Comparison of ENCODE assay signal across 9 cellular contexts in the genomic region with DNA sequence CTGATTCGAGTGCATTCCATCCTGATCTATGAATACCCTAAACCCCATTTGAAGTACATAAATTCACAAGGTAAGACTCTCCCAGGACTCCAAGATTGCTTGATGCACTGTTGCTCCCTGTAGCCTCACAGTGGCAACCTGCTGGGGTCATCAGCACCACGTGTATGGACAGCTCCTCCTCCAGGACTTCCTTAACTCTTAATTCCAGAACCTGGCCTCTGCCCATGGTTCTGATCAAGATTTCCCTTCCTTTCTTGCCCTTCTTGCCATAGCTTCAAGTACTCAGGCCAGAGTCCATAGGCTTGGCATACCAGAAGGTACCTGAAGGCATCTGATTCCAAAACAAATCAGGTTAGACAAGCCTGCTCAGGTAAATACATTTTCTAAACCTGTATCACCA. TPM values are rescaled to one million over a fixed set of nuclear protein-coding genes. Genes with fewer than 3 reads are reported as not detected.
DNase-seq lines count a peak whose midpoint lies in the region; ATAC-seq, FAIRE-seq and TF ChIP-seq lines count a peak whose summit lies in the region.
"Had no signal": no experiment of that assay in that cellular context is flagged by ENCODE, and none has a peak within 500 bp of the region (broad histone marks: within the 10 kb centered on the region; RNA-seq: fewer than 3 reads in every experiment).

No MANE protein-coding gene starts in this region.

- peaks cover 41% of the 10 kb centered on the region for H3K27me3 ChIP-seq in NT2/D1 (ENCODE audit: insufficient read depth, insufficient read length)
- H3K27me3 ChIP-seq in pancreas: no peaks in the 10 kb centered on the region

- TF ChIP-seq CTCF in epithelial cell of esophagus (IDR thresholded peaks at IDR 0.05; ENCODE audit: insufficient read depth, low read depth, low read length, missing control alignments): peak; percentile 7
- TF ChIP-seq CTCF in pancreas (IDR thresholded peaks at IDR 0.05): no peak

- ATAC-seq in pancreas (peak; percentile 83 to 99 (median 90)), GM18907 (IDR thresholded peaks at IDR 0.05; ENCODE audit: unreplicated experiment) (no peak), HG02798 (IDR thresholded peaks at IDR 0.05; ENCODE audit: poor library complexity, unreplicated experiment) (no peak)

- no peak overlapping the region for H3K9ac ChIP-seq in NT2/D1 (ENCODE audit: insufficient read length, low read depth)

- H3K4me3 ChIP-seq in NT2/D1 (ENCODE audit: insufficient read length, low read depth): no peak overlapping the region
- no peak overlapping the region for H3K4me3 ChIP-seq in epithelial cell of esophagus (ENCODE audit: low read length)
- H3K4me3 ChIP-seq in pancreas: no peak overlapping the region

- FAIRE-seq in pancreas (lab: Jason Lieb, UNC): no peak

- no peaks in the 10 kb centered on the region for H3K4me1 ChIP-seq in NT2/D1 (ENCODE audit: insufficient read depth, insufficient read length)
- no peaks in the 10 kb centered on the region for H3K4me1 ChIP-seq in pancreas

- H3K27ac ChIP-seq in pancreas: no peak overlapping the region

- H3K36me3 ChIP-seq in NT2/D1 (ENCODE audit: insufficient read depth, insufficient read length, low read length): no peaks in the 10 kb centered on the region
- H3K36me3 ChIP-seq in pancreas: no peaks in the 10 kb centered on the region

- intact Hi-C loops in pancreas (cut with DNase I): no loop called here

- H3K9me3 ChIP-seq in NT2/D1 (ENCODE audit: insufficient read depth, low read length) (no peaks in the 10 kb centered on the region), pancreas (no peaks in the 10 kb centered on the region)

- DNase-seq in H4 (ENCODE audit: low spot score) (peak; percentile 37), NT2/D1 (ENCODE audit: low read depth, low spot score) (peak; percentile 47), epithelial cell of esophagus (ENCODE audit: low read depth) (peak; percentile 82), pancreas (peak; percentile 50 to 66 (median 61)), NCI-H526 treated with DMSO at 0.1 percent for 48 hours (lab: John Stamatoyannopoulos, UW) (no peak), NCI-H510A treated with DMSO at 0.1 percent for 48 hours (lab: John Stamatoyannopoulos, UW) (no peak)
- DNase-seq: NCI-H2227 treated with DMSO at 0.1 percent for 48 hours had no signal

- WGBS in pancreas, 2 donors: 6 to 7% methylated on average over 2 of the region's 2 CpGs

RNA-seq across cellular contexts. Expression of a gene that starts 34.0 kb away (rescaled TPM):
- 14.5 and 20.2 TPM in 2 replicates for total RNA-seq in H4 (2014; rRNA removed; shearing (Covaris generic))
- 10 to 100 TPM in 5 of 6 donors, 1 to 10 TPM in 1; 9.8 to 16.7 (median 14.8) TPM for total RNA-seq in pancreas
- 10 to 100 TPM; 11.6 to 12.2 TPM for polyA plus RNA-seq in pancreas

Comparison
In these comparisons a context has a peak if more than half of its experiments do, and no peak if none do; other contexts are left out.
1. DNase-seq: peak in H4 (single experiment), NT2/D1 (single experiment), epithelial cell of esophagus (single experiment) and pancreas (6 of 6); none in NCI-H526 treated with DMSO at 0.1 percent for 48 hours (single experiment) and NCI-H510A treated with DMSO at 0.1 percent for 48 hours (single experiment).
2. ATAC-seq: peak in pancreas (4 of 4); none in GM18907 (single experiment) and HG02798 (single experiment).